ENCODE assay signal across 6 cellular contexts in the genomic region with DNA sequence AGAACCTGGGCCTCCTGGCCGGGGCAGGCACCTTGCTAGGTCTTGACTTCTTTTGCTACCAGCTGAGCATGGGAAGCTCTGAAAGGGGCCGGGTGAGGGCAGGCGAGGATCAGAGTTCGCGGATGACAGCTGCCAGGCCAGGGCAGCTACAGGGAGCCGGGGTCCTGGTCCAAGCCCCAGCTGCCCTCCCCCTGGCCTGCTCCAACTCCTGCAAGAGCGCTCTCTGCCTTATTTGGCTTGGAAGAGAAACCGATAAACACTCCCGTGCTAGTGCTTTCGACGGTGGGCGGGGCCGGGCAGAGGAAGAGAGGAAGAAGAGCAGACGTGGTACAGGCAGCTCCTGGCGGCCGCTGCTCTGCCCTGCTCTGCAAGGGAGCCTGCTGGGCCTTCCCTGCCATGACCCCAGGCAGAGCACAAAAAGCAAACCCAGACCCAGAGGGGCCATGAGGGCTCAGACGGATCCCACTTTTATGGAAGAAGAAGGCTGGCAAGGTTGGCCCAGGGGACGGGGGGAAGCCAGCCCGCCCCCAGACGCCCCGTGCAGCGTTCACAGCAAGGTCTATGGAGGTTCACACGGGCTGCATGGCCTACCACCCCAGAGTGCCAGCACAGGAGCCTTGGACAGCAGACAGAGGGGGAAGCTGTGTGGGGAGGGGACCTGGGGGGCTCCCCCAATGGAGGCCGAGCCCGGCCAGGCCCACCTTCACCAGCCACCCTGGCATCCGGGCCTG. TPM values are rescaled to one million over a fixed set of nuclear protein-coding genes. Genes with fewer than 3 reads are reported as not detected.
DNase-seq lines count a peak whose midpoint lies in the region; ATAC-seq and TF ChIP-seq lines count a peak whose summit lies in the region.

No MANE protein-coding gene starts in this region.

- H3K27ac Mint-ChIP-seq in endodermal cell: no peak overlapping the region

- H3K4me3 Mint-ChIP-seq in endodermal cell: no peak overlapping the region

- H3K9me3 ChIP-seq in endodermal cell (ENCODE audit: control insufficient read depth, low read length): no peaks in the 10 kb centered on the region

- H3K36me3 Mint-ChIP-seq in endodermal cell (ENCODE audit: low read depth): no peaks in the 10 kb centered on the region

- peak; percentile 31 for TF ChIP-seq CTCF in endodermal cell (conservative IDR thresholded peaks at IDR 0.05)

- H3K9ac ChIP-seq in endodermal cell (ENCODE audit: extremely low read depth, low read length, poor library complexity, severe bottlenecking): no peak overlapping the region

- no peaks in the 10 kb centered on the region for H3K27me3 Mint-ChIP-seq in endodermal cell (ENCODE audit: insufficient read depth)

- H3K4me1 Mint-ChIP-seq in endodermal cell: peaks cover 21% of the 10 kb centered on the region

- peaks cover 20% of the 10 kb centered on the region for H3K4me1 ChIP-seq in endodermal cell (ENCODE audit: control insufficient read depth, insufficient read depth, low read length)

- ATAC-seq in SK-N-SH treated with all-trans-retinoic acid at 6 μM for 48 hours: no peak
- ATAC-seq in GM21447 (IDR thresholded peaks at IDR 0.05; ENCODE audit: unreplicated experiment): no peak

- H3K9me3 Mint-ChIP-seq in endodermal cell: no peaks in the 10 kb centered on the region

- no peak overlapping the region for H3K27ac ChIP-seq in endodermal cell (ENCODE audit: low read depth, low read length)

- H3K27me3 ChIP-seq in endodermal cell (ENCODE audit: control insufficient read depth, insufficient read depth, low read length, poor library complexity, severe bottlenecking): no peaks in the 10 kb centered on the region

- DNase-seq in NCI-H2107 treated with DMSO at 0.1 percent for 48 hours (lab: John Stamatoyannopoulos, UW; ENCODE audit: unreplicated experiment): peak; percentile 10
- no peak for DNase-seq in NCI-H2107 (lab: John Stamatoyannopoulos, UW)
- peak; percentile 82 for DNase-seq in endodermal cell
- peak in 4 of 6 experiments; percentile 18 to 54 (median 28) for DNase-seq in stimulated activated naive CD4-positive, alpha-beta T cell (lab: John Stamatoyannopoulos, UW)

- H3K36me3 ChIP-seq in endodermal cell (ENCODE audit: control insufficient read depth, insufficient read depth, low read length): no peaks in the 10 kb centered on the region

- H3K4me3 ChIP-seq in endodermal cell (ENCODE audit: low read length): no peak overlapping the region

- 50 to 63% methylated on average over 13 to 26 of the region's 26 CpGs for WGBS in endodermal cell (ENCODE audit: insufficient coverage in 1 of 2, insufficient read length in 1 of 2), 2 experiments

TF ChIP-seq in SK-N-SH treated with all-trans-retinoic acid at 6 μM for 48 hours, 23 proteins besides CTCF, POLR2A, EP300 and RAD21:
- TF ChIP-seq TOX (CRISPR knock-in tag; IDR thresholded peaks at IDR 0.05; ENCODE audit: borderline replicate concordance): no peak
- TF ChIP-seq ESRRG (CRISPR knock-in tag; IDR thresholded peaks at IDR 0.05): no peak
- TF ChIP-seq BACH2 (CRISPR knock-in tag; IDR thresholded peaks at IDR 0.05; ENCODE audit: borderline replicate concordance): no peak
- no peak for TF ChIP-seq ZFP3 (CRISPR knock-in tag; IDR thresholded peaks at IDR 0.05)
- no peak for TF ChIP-seq GLIS3 (CRISPR knock-in tag; IDR thresholded peaks at IDR 0.05)
- TF ChIP-seq, protein P1, sequence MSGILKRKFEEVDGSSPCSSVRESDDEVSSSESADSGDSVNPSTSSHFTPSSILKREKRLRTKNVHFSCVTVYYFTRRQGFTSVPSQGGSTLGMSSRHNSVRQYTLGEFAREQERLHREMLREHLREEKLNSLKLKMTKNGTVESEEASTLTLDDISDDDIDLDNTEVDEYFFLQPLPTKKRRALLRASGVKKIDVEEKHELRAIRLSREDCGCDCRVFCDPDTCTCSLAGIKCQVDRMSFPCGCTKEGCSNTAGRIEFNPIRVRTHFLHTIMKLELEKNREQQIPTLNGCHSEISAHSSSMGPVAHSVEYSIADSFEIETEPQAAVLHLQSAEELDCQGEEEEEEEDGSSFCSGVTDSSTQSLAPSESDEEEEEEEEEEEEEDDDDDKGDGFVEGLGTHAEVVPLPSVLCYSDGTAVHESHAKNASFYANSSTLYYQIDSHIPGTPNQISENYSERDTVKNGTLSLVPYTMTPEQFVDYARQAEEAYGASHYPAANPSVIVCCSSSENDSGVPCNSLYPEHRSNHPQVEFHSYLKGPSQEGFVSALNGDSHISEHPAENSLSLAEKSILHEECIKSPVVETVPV (CRISPR knock-in tag; IDR thresholded peaks at IDR 0.05): no peak
- no peak for TF ChIP-seq SNAI2 (CRISPR knock-in tag; IDR thresholded peaks at IDR 0.05)

RNA-seq across cellular contexts. Expression of a gene that starts 25.6 kb away (rescaled TPM):
- 10 to 100 TPM; 84.1 to 97.0 TPM for total RNA-seq in endodermal cell
- polyA plus RNA-seq in endodermal cell (2013, experiment 1 of 2): 26.7 TPM
- polyA plus RNA-seq in endodermal cell (2013, experiment 2 of 2): 28.6 TPM

RNA-seq across cellular contexts. Expression of a gene that starts 44.2 kb away (rescaled TPM):
- 10 to 100 TPM; 57.1 to 63.0 TPM for total RNA-seq in endodermal cell
- 41.5 TPM for polyA plus RNA-seq in endodermal cell (2013, experiment 1 of 2)
- polyA plus RNA-seq in endodermal cell (2013, experiment 2 of 2): 34.7 TPM

RNA-seq across cellular contexts. Expression of a gene that starts 52.3 kb away (rescaled TPM):
- 100 to 1,000 TPM; 200 to 230 TPM for total RNA-seq in endodermal cell
- 93.5 TPM for polyA plus RNA-seq in endodermal cell (2013, experiment 1 of 2)
- polyA plus RNA-seq in endodermal cell (2013, experiment 2 of 2): 91.5 TPM

RNA-seq across cellular contexts. Expression of a gene that starts 53.1 kb away (rescaled TPM):
- 10 to 100 TPM; 16.7 to 24.3 TPM for total RNA-seq in endodermal cell
- polyA plus RNA-seq in endodermal cell (2013, experiment 1 of 2): 20.6 TPM
- 14.3 TPM for polyA plus RNA-seq in endodermal cell (2013, experiment 2 of 2)

RNA-seq across cellular contexts. Expression of a gene that starts 53.2 kb away (rescaled TPM):
- total RNA-seq in endodermal cell: 10 to 100 TPM; 24.2 to 27.2 TPM
- polyA plus RNA-seq in endodermal cell (2013, experiment 1 of 2): 37.1 TPM
- polyA plus RNA-seq in endodermal cell (2013, experiment 2 of 2): 29.8 TPM
